Comparison of ENCODE assay signal across 8 cellular contexts in genomic region chr3:105365536-105366301, GRCh38. TPM values are rescaled to one million over a fixed set of nuclear protein-coding genes. Genes with fewer than 3 reads are reported as not detected.
A peak's percentile ranks its signal among the peaks of the same experiment; 100 is the strongest.
DNase-seq lines count a peak whose midpoint lies in the region; ATAC-seq, FAIRE-seq and TF ChIP-seq lines count a peak whose summit lies in the region.

No MANE protein-coding gene starts in this region.

- TF ChIP-seq POLR2A in A549 (IDR thresholded peaks at IDR 0.05; ENCODE audit: low read length) = no peak
- no peak for TF ChIP-seq POLR2A in endothelial cell of umbilical vein (IDR thresholded peaks at IDR 0.05; ENCODE audit: low read depth, low read length)

- H3K27me3 ChIP-seq in endothelial cell of umbilical vein (ENCODE audit: control insufficient read depth in 2 of 2, insufficient read depth in 2 of 2, low read length in 2 of 2) (no peaks in the 10 kb centered on the region), muscle layer of duodenum (ENCODE audit: low read depth, low read length) (no peaks in the 10 kb centered on the region)

- WGBS in A549 (ENCODE audit: missing lambda C conversion rate) = 1% methylated on average over 24 of the region's 24 CpGs

- peak overlapping the region; percentile 81 for H2AFZ ChIP-seq in endothelial cell of umbilical vein (ENCODE audit: low read depth, low read length)

- no peaks in the 10 kb centered on the region for H4K20me1 ChIP-seq in endothelial cell of umbilical vein (replicated peaks; ENCODE audit: control insufficient read depth, extremely low read depth, insufficient read depth, low read length)

- H3K9ac ChIP-seq in endothelial cell of umbilical vein (replicated peaks; ENCODE audit: extremely low read depth, insufficient read depth, low read length) = peak overlapping the region; percentile 94

- H3K79me2 ChIP-seq in endothelial cell of umbilical vein (ENCODE audit: control insufficient read depth, insufficient read depth, low read length) = peaks cover 38% of the 10 kb centered on the region

- peak in 1 of 2 experiments; percentile 36; a peak in 3 of 5 replicates for TF ChIP-seq RAD21 in A549 (conservative IDR thresholded peaks at IDR 0.05 in 1 of 2, IDR thresholded peaks at IDR 0.05 in 1 of 2)

- 0 out of 5 replicates have a peak, but pooled peaks of 1 of the 2 experiments have one; percentile 9 for TF ChIP-seq EP300 in A549 (IDR thresholded peaks at IDR 0.05)

- FAIRE-seq in A549 (lab: Jason Lieb, UNC) = no peak
- peak; percentile 45 for FAIRE-seq in GM19239 (lab: Jason Lieb, UNC)
- FAIRE-seq in endothelial cell of umbilical vein (lab: Jason Lieb, UNC) = no peak

- TSS peak; percentile 60 for BruUV-seq in endothelial cell of umbilical vein (replicated peaks; lab: Mats Ljungman, UMichigan)

- H3K9me1 ChIP-seq in endothelial cell of umbilical vein (replicated peaks; ENCODE audit: control insufficient read depth, extremely low read depth, insufficient read depth, low read length) = no peaks in the 10 kb centered on the region

- POLR2A ChIA-PET in A549 (lab: Yijun Ruan, JAX) = interaction anchor here (0.7 to 2.2 kb wide), 6 partner anchors 23 to 761 kb away, joined by 3 to 7 read pairs (median 3); no protein-coding TSS in a partner anchor
- POLR2A ChIA-PET in endothelial cell of umbilical vein (lab: Charles Lee) = interaction anchor here (0.9 to 1.5 kb wide), 4 partner anchors 13 to 459 kb away, joined by 3 to 7 read pairs (median 3); no protein-coding TSS in a partner anchor

- peak; percentile 50 to 71 for DNase-seq in A549 (ENCODE audit: low read depth in 1 of 2, low spot score in 1 of 2)
- no peak for DNase-seq in GM19239 (ENCODE audit: insufficient read length, low spot score)
- DNase-seq in SK-N-DZ (ENCODE audit: low spot score) = peak; percentile 17
- no peak for DNase-seq in endothelial cell of umbilical vein (ENCODE audit: low read depth, low spot score)
- DNase-seq in NOMO-1 treated with DMSO at 0.1 percent for 48 hours (lab: John Stamatoyannopoulos, UW; ENCODE audit: unreplicated experiment) = no peak
- DNase-seq in NCI-H2107 treated with DMSO at 0.1 percent for 48 hours (lab: John Stamatoyannopoulos, UW; ENCODE audit: unreplicated experiment) = no peak

- TF ChIP-seq CTCF in A549 (IDR thresholded peaks at IDR 0.05) = no peak
- TF ChIP-seq CTCF in endothelial cell of umbilical vein (IDR thresholded peaks at IDR 0.05; ENCODE audit: extremely low read depth in 1 of 2, insufficient read depth in 1 of 2, low read depth in 1 of 2, low read length in 2 of 2) = no peak

- ATAC-seq in A549 (peak; percentile 43 to 49), GM19035 (IDR thresholded peaks at IDR 0.05; ENCODE audit: unreplicated experiment) (no peak)

- peaks cover 42% of the 10 kb centered on the region for H3K4me1 ChIP-seq in A549
- H3K4me1 ChIP-seq in endothelial cell of umbilical vein (ENCODE audit: control insufficient read depth, extremely low read depth, insufficient read depth, low read length) = peaks cover 54% of the 10 kb centered on the region
- peaks cover 0 to 34% of the 10 kb centered on the region in 2 donors for H3K4me1 ChIP-seq in muscle layer of duodenum (ENCODE audit: control insufficient read depth in 1 of 2, insufficient read depth in 2 of 2, low read length in 2 of 2)

- dilution Hi-C loops in endothelial cell of umbilical vein (cut with MboI; ENCODE audit: extremely low pct_ligation_motif_present, low sequenced_read_pairs) = no loop called here

- H3K36me3 ChIP-seq in endothelial cell of umbilical vein (ENCODE audit: control insufficient read depth in 2 of 2, extremely low read depth in 1 of 2, insufficient read depth in 2 of 2, low read length in 2 of 2) = no peaks in the 10 kb centered on the region
- peaks cover 0 to 35% of the 10 kb centered on the region in 2 donors for H3K36me3 ChIP-seq in muscle layer of duodenum (ENCODE audit: control insufficient read depth in 1 of 2, insufficient read depth in 2 of 2, low read length in 2 of 2)

- CTCF ChIA-PET in A549 (lab: Yijun Ruan, JAX) = interaction anchor here (0.6 to 5.6 kb wide), 20 partner anchors 10 to 785 kb away, joined by 3 to 47 read pairs (median 4); no protein-coding TSS in a partner anchor
- CTCF ChIA-PET in endothelial cell of umbilical vein (lab: Charles Lee) = interaction anchor here (0.6 to 5.2 kb wide), 33 partner anchors 11 to 1373 kb away, joined by 3 to 84 read pairs (median 4); no protein-coding TSS in a partner anchor

- H3K27ac ChIP-seq in A549 = peak overlapping the region; percentile 89 to 91
- peak overlapping the region; percentile 96 for H3K27ac ChIP-seq in endothelial cell of umbilical vein (ENCODE audit: insufficient read depth, low read depth, low read length)
- H3K27ac ChIP-seq in muscle layer of duodenum (ENCODE audit: low read length) = peak overlapping the region; percentile 45

- H3K4me2 ChIP-seq in A549 (peak overlapping the region; percentile 90), endothelial cell of umbilical vein (ENCODE audit: insufficient read depth, low read length) (peak overlapping the region; percentile 95)

- intact Hi-C loops in endothelial cell of umbilical vein (cut with micrococcal nuclease) = loop anchor here (1.0 to 10.0 kb wide), 14 partner anchors 72 to 1373 kb away; partner anchors contain the start of gene CBLB

- H3K9me3 ChIP-seq in A549 = no peaks in the 10 kb centered on the region
- no peaks in the 10 kb centered on the region for H3K9me3 ChIP-seq in endothelial cell of umbilical vein (replicated peaks; ENCODE audit: control insufficient read depth, insufficient read depth, low read length)
- H3K9me3 ChIP-seq in muscle layer of duodenum (ENCODE audit: control insufficient read depth in 1 of 2, low read length in 2 of 2) = no peaks in the 10 kb centered on the region

- H3K4me3 ChIP-seq in A549 = peak overlapping the region; percentile 88
- peak overlapping the region; percentile 32 to 76 (median 39) for H3K4me3 ChIP-seq in endothelial cell of umbilical vein (replicated peaks in 1 of 3; ENCODE audit: insufficient read depth in 1 of 3, low read depth in 1 of 3, low read length in 3 of 3)
- peak overlapping the region; percentile 86 to 92 for H3K4me3 ChIP-seq in muscle layer of duodenum (ENCODE audit: low read depth in 1 of 2, low read length in 2 of 2)

TF ChIP-seq in A549, 52 proteins besides CTCF, POLR2A, EP300 and RAD21:
- TF ChIP-seq PHF8 (IDR thresholded peaks at IDR 0.05; ENCODE audit: borderline replicate concordance, low read depth) (peak; percentile 41; the same call in 1 of the 2 replicates), HOXA7 (CRISPR knock-in tag; IDR thresholded peaks at IDR 0.05) (no peak), JUNB (IDR thresholded peaks at IDR 0.05) (peak; percentile 17; the same call in 1 of the 2 replicates), POLR2AphosphoS2 (conservative IDR thresholded peaks at IDR 0.05; ENCODE audit: low read length) (no peak), BCL3 (IDR thresholded peaks at IDR 0.05) (0 out of 3 replicates have a peak, but pooled peaks have one; percentile 18)

TF ChIP-seq in endothelial cell of umbilical vein, 7 proteins besides CTCF, POLR2A, EP300 and RAD21:
- TF ChIP-seq MYC (IDR thresholded peaks at IDR 0.05; ENCODE audit: low read depth, low read length) (no peak), POLR2AphosphoS5 (IDR thresholded peaks at IDR 0.05; ENCODE audit: insufficient read depth, low read depth, low read length) (no peak)

RNA-seq across cellular contexts. Expression of gene ALCAM, which starts 1.0 kb away (rescaled TPM):
- polyA plus RNA-seq in A549 (2011; rRNA removed) = 145 and 170 TPM in 2 replicates
- 15.0 and 15.4 TPM in 2 replicates for polyA plus RNA-seq in A549 (2012; cell fraction: cytosol; rRNA removed)
- 17.2 and 18.6 TPM in 2 replicates for polyA plus RNA-seq in A549 (2012; cell fraction: nucleus; rRNA removed)
- 53.1 to 57.1 TPM (median 54.2 TPM) in 3 replicates for polyA plus RNA-seq in A549 (2017; fragmentation: RNase III; extraction: RNeasy Plus Mini Kit Qiagen cat#74134 plus additional on column Dnase treatment)
- 67.2 and 68.7 TPM in 2 replicates for polyA minus RNA-seq in A549 (2011; rRNA and poly(A)+ RNA removed)
- polyA plus RNA-seq in SK-N-DZ (2014; cell fraction: cytosol; rRNA removed) = 20.0 and 22.5 TPM in 2 replicates
- 18.0 and 22.7 TPM in 2 replicates for polyA plus RNA-seq in SK-N-DZ (2014; cell fraction: nucleus; rRNA removed)
- 118 and 138 TPM in 2 replicates for total RNA-seq in endothelial cell of umbilical vein
- polyA plus RNA-seq in endothelial cell of umbilical vein = 37.8 and 46.3 TPM in 2 replicates
- 70.8 and 74.0 TPM in 2 replicates for polyA plus RNA-seq in endothelial cell of umbilical vein (2011; cell fraction: cytosol; rRNA removed)
- polyA plus RNA-seq in endothelial cell of umbilical vein (2011; cell fraction: nucleus; rRNA removed) = 98.9 and 116 TPM in 2 replicates
- polyA plus RNA-seq in endothelial cell of umbilical vein (2012) = 90.5 and 105 TPM in 2 replicates
- 125 and 146 TPM in 2 replicates for polyA minus RNA-seq in endothelial cell of umbilical vein
- 12.1 TPM for polyA minus RNA-seq in endothelial cell of umbilical vein (2011; cell fraction: cytosol; rRNA and poly(A)+ RNA removed)
- polyA minus RNA-seq in endothelial cell of umbilical vein (2011; cell fraction: nucleus; rRNA and poly(A)+ RNA removed) = 192 and 259 TPM in 2 replicates

Comparison
In these comparisons a context has a peak if more than half of its experiments do, and no peak if none do; other contexts are left out.
1. DNase-seq: peak in A549 (2 of 2) and SK-N-DZ (single experiment); none in GM19239 (single experiment), endothelial cell of umbilical vein (single experiment), NOMO-1 treated with DMSO at 0.1 percent for 48 hours (single experiment) and NCI-H2107 treated with DMSO at 0.1 percent for 48 hours (single experiment).
2. H3K27ac ChIP-seq: peak in every context shown above with its lines; median percentile 96 in endothelial cell of umbilical vein; 90 in A549; 45 in muscle layer of duodenum.
3. H3K4me3 ChIP-seq: peak in every context shown above with its lines; median percentile 89 in muscle layer of duodenum; 88 in A549; 39 in endothelial cell of umbilical vein.